ENCODE assay signal across 8 cellular contexts in the genomic region with DNA sequence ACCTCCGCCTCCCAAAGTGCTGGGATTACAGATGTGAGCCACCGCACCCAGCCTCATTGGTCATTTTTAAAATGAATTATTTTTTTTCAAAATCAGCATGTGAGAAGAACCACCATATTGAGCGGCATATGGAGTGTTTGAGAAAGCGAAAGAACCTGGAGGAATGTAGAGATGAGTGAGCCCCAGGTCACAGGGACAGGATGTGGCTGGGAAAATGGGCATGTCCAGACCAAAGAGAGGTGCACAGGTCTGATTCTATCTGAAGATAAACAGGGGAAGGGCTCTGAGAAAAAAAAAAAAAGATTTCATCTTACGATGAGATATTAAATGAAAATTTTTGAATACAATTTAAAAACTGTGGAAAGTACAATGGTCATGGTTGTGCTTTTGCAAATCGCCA. TPM values are rescaled to one million over a fixed set of nuclear protein-coding genes. Genes with fewer than 3 reads are reported as not detected.
"Had no signal": no experiment of that assay in that cellular context is flagged by ENCODE, and none has a peak within 500 bp of the region (broad histone marks: within the 10 kb centered on the region; RNA-seq: fewer than 3 reads in every experiment).

No MANE protein-coding gene starts in this region.

RNA-seq across cellular contexts. Expression of gene LILRA4, which starts 23.8 kb away (rescaled TPM):
- total RNA-seq: cardiac septum, colonic mucosa, gastrocnemius medialis, left lobe of liver, right atrium auricular region had no signal
- polyA plus RNA-seq: adrenal gland, heart right ventricle had no signal

RNA-seq across cellular contexts. Expression of gene TTYH1, which starts 52.5 kb away (rescaled TPM):
- total RNA-seq: mesenteric fat pad had no signal
